ENCODE assay signal across 8 cellular contexts in the genomic region with DNA sequence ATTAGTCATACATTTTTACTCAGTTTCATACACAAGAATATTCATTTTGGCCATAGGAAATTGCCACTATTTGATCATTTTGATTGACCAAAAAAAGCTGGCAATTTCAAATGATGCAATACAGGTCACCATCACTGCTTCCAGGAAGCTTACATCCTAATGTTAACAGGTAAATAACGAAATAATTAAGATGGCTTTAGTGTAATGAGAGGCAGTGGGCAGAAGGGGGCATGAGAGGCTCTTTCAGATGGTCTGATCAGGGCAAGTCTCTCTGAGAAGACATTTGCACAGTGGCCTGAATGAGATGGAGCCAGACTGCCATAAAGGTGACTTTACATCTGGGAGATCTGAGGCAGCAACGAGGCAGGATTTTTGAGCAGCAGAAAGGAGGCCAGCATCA.
DNase-seq lines count a peak whose midpoint lies in the region; ATAC-seq and TF ChIP-seq lines count a peak whose summit lies in the region.

No MANE protein-coding gene starts in this region.

- no TSS peak for BruUV-seq in IMR-90 (replicated peaks; lab: Mats Ljungman, UMichigan)

- H2BK15ac ChIP-seq in IMR-90 (ENCODE audit: low read depth, low read length) = no peak overlapping the region

- intact Hi-C loops in IMR-90 (cut with micrococcal nuclease) (loop anchor here (1.0 to 5.0 kb wide), 3 partner anchors 122 to 262 kb away; a partner anchor contains a TSS), body of pancreas (cut with DNase I) (no loop called here), stomach (cut with DNase I; ENCODE audit: low total_unique reads) (loop anchor here (10.0 kb wide), 2 partner anchors 122 to 262 kb away; no protein-coding TSS in a partner anchor)

- H2AFZ ChIP-seq in GM23338 (no peak overlapping the region), IMR-90 (replicated peaks; ENCODE audit: low read length, poor library complexity) (no peak overlapping the region)

- H4K91ac ChIP-seq in IMR-90 (ENCODE audit: insufficient read depth, low read depth, low read length) = no peak overlapping the region

- no peaks in the 10 kb centered on the region for H3K9me2 ChIP-seq in GM23338 (ENCODE audit: insufficient read depth)

- no peak overlapping the region for H3K4me3 ChIP-seq in GM23338
- H3K4me3 ChIP-seq in IMR-90 (ENCODE audit: insufficient read depth, low read depth, low read length) = no peak overlapping the region
- no peak overlapping the region for H3K4me3 ChIP-seq in Peyer's patch
- H3K4me3 ChIP-seq in body of pancreas = no peak overlapping the region
- no peak overlapping the region for H3K4me3 ChIP-seq in kidney epithelial cell (ENCODE audit: low read depth, low read length)
- no peak overlapping the region for H3K4me3 ChIP-seq in stomach

- no peaks in the 10 kb centered on the region for H3K79me2 ChIP-seq in GM23338 (replicated peaks; ENCODE audit: insufficient read depth)

- H3K9me3 Mint-ChIP-seq in GM23338 = no peaks in the 10 kb centered on the region

- no peaks in the 10 kb centered on the region for H3K36me3 Mint-ChIP-seq in GM23338 (ENCODE audit: low read depth)

- H3K36me3 ChIP-seq in GM23338 (ENCODE audit: insufficient read depth) (no peaks in the 10 kb centered on the region), IMR-90 (ENCODE audit: control insufficient read depth, insufficient read depth, low read length) (no peaks in the 10 kb centered on the region), Peyer's patch (no peaks in the 10 kb centered on the region), body of pancreas (replicated peaks in 1 of 2; ENCODE audit: insufficient read depth in 1 of 2, low read depth in 2 of 2) (no peaks in the 10 kb centered on the region), kidney epithelial cell (ENCODE audit: control insufficient read depth, insufficient read depth, low read length) (no peaks in the 10 kb centered on the region), stomach (no peaks in the 10 kb centered on the region)

- POLR2A ChIA-PET in IMR-90 (lab: Charles Lee; ENCODE audit: unreplicated experiment) = no interaction called here

- H4K5ac ChIP-seq in IMR-90 (ENCODE audit: low read depth, low read length) = no peak overlapping the region

- H3K9me1 ChIP-seq in IMR-90 (ENCODE audit: insufficient read depth, low read length) = no peaks in the 10 kb centered on the region; the same call in 1 of the 2 replicates

- H3K56ac ChIP-seq in IMR-90 (ENCODE audit: extremely low read depth, insufficient read depth, low read length) = no peak overlapping the region

- no peak overlapping the region for H2BK120ac ChIP-seq in IMR-90 (ENCODE audit: low read depth, low read length)

- TF ChIP-seq RAD21 in IMR-90 (IDR thresholded peaks at IDR 0.05; ENCODE audit: low read length) = peak; percentile 61

- no peak overlapping the region for H2BK20ac ChIP-seq in IMR-90 (ENCODE audit: low read depth, low read length)

- H3K27me3 ChIP-seq in GM23338 (ENCODE audit: insufficient read depth) (no peaks in the 10 kb centered on the region), IMR-90 (ENCODE audit: control insufficient read depth, insufficient read depth, low read length) (no peaks in the 10 kb centered on the region), Peyer's patch (no peaks in the 10 kb centered on the region), body of pancreas (no peaks in the 10 kb centered on the region), kidney epithelial cell (ENCODE audit: control insufficient read depth, insufficient read depth, low read length) (no peaks in the 10 kb centered on the region), stomach (no peaks in the 10 kb centered on the region)

- H3K18ac ChIP-seq in IMR-90 (ENCODE audit: low read depth, low read length) = no peak overlapping the region

- H3F3A ChIP-seq in GM23338 (replicated peaks; ENCODE audit: low read depth) = no peaks in the 10 kb centered on the region

- H2AK9ac ChIP-seq in IMR-90 (replicated peaks; ENCODE audit: low read depth, low read length, poor library complexity) = no peak overlapping the region

- no peaks in the 10 kb centered on the region for H3K27me3 Mint-ChIP-seq in GM23338 (ENCODE audit: insufficient read depth, low read depth, poor library complexity)

- H3K27ac ChIP-seq in GM23338 (ENCODE audit: low read depth) (no peak overlapping the region), IMR-90 (ENCODE audit: insufficient read depth, low read length) (no peak overlapping the region), Peyer's patch (no peak overlapping the region), body of pancreas (no peak overlapping the region), stomach (no peak overlapping the region)

- H3K23ac ChIP-seq in IMR-90 (ENCODE audit: low read depth, low read length) = no peak overlapping the region

- 20% methylated on average over 1 of the region's 2 CpGs; no CpG with 5 or more reads in 1 of the 2 experiments for WGBS in IMR-90 (ENCODE audit: extremely low coverage in 2 of 2, insufficient read length in 1 of 2), 2 experiments
- 6 to 18% methylated on average over 2 of the region's 2 CpGs for WGBS in body of pancreas, 2 donors
- 13 to 26% (median 16%) methylated on average over 2 of the region's 2 CpGs for WGBS in stomach, 5 donors

- no peak overlapping the region for H4K8ac ChIP-seq in IMR-90 (ENCODE audit: low read depth in 2 of 2, low read length in 2 of 2)

- DNase-seq in NK-92 treated with Interleukin-12 subunit alpha and Interleukin-12 subunit beta, amount 100 ng/mL, for 24 hours (lab: John Stamatoyannopoulos, UW) = peak; percentile 2
- DNase-seq in NK-92 (lab: John Stamatoyannopoulos, UW; ENCODE audit: unreplicated experiment) (no peak), GM23338 (ENCODE audit: low spot score) (peak; percentile 79), IMR-90 (peak; percentile 52), Peyer's patch (peak in 1 of 3 donors; percentile 76), body of pancreas (peak; percentile 36 to 56 (median 52)), kidney epithelial cell (ENCODE audit: low read depth) (peak; percentile 9), stomach (peak; percentile 56)

- no peak overlapping the region for H3K9ac ChIP-seq in IMR-90 (ENCODE audit: low read depth, low read length)

- H3K4me3 Mint-ChIP-seq in GM23338 = no peak overlapping the region

- H3K4me1 Mint-ChIP-seq in GM23338 = peaks cover 5% of the 10 kb centered on the region; the same call in 2 of the 3 replicates

- TF ChIP-seq POLR2A in IMR-90 (IDR thresholded peaks at IDR 0.05; ENCODE audit: low read depth, low read length) (no peak), Peyer's patch (IDR thresholded peaks at IDR 0.05) (no peak), body of pancreas (IDR thresholded peaks at IDR 0.05) (no peak), stomach (IDR thresholded peaks at IDR 0.05) (no peak)

- peak overlapping the region; percentile 19; the same call in 1 of the 2 replicates for H3K27ac Mint-ChIP-seq in GM23338

- peak; percentile 95 for ATAC-seq in GM23338
- peak; percentile 72 for ATAC-seq in IMR-90 (ENCODE audit: low read depth)
- peak; percentile 84 for ATAC-seq in body of pancreas

- H3K9me3 ChIP-seq in IMR-90 (ENCODE audit: control insufficient read depth, insufficient read depth, low read length) (no peaks in the 10 kb centered on the region), Peyer's patch (no peaks in the 10 kb centered on the region), body of pancreas (no peaks in the 10 kb centered on the region), stomach (no peaks in the 10 kb centered on the region)

- CTCF ChIA-PET in IMR-90 (lab: Yijun Ruan, JAX) = interaction anchor here (0.6 to 0.8 kb wide), 3 partner anchors 115 to 167 kb away, joined by 3 to 4 read pairs (median 3); no protein-coding TSS in a partner anchor

- TF ChIP-seq CTCF in GM23338 (conservative IDR thresholded peaks at IDR 0.05; ENCODE audit: low read depth in 2 of 2) = peak; percentile 66 to 78
- TF ChIP-seq CTCF in IMR-90 (conservative IDR thresholded peaks at IDR 0.05; ENCODE audit: low read depth, low read length) = peak; percentile 62
- peak in 5 of 6 experiments; percentile 6 to 90 (median 76) for TF ChIP-seq CTCF in Peyer's patch (IDR thresholded peaks at IDR 0.05)
- peak; percentile 37 to 70 (median 51) for TF ChIP-seq CTCF in body of pancreas (IDR thresholded peaks at IDR 0.05)
- peak; percentile 52 for TF ChIP-seq CTCF in kidney epithelial cell (IDR thresholded peaks at IDR 0.05; ENCODE audit: insufficient read depth, low read length, poor library complexity, severe bottlenecking)
- TF ChIP-seq CTCF in stomach (IDR thresholded peaks at IDR 0.05) = peak in 5 of 7 experiments; percentile 36 to 77 (median 51)

- no peak overlapping the region for H3K14ac ChIP-seq in IMR-90 (replicated peaks; ENCODE audit: low read depth, low read length)

- H3K4me2 ChIP-seq in GM23338 (no peak overlapping the region), IMR-90 (ENCODE audit: low read depth, low read length) (no peak overlapping the region)

- no peak overlapping the region for H3K4ac ChIP-seq in IMR-90 (ENCODE audit: low read depth, low read length)

- in situ Hi-C loops in IMR-90 (cut with MboI; ENCODE audit: low sequenced_read_pairs) = loop anchor here (5.0 to 10.0 kb wide), 3 partner anchors 118 to 265 kb away; no protein-coding TSS in a partner anchor

- no peak overlapping the region for H2AK5ac ChIP-seq in IMR-90 (ENCODE audit: low read depth, low read length)

- H4K20me1 ChIP-seq in GM23338 (replicated peaks; ENCODE audit: insufficient read depth) = no peaks in the 10 kb centered on the region
- H4K20me1 ChIP-seq in IMR-90 (ENCODE audit: insufficient read depth, low read length) = no peaks in the 10 kb centered on the region

- dilution Hi-C loops in IMR-90 (cut with HindIII; ENCODE audit: low sequenced_read_pairs, unreplicated experiment) = no loop called here

- H3K79me1 ChIP-seq in IMR-90 (ENCODE audit: low read depth in 1 of 2, low read length in 2 of 2) = no peaks in the 10 kb centered on the region

- no peaks in the 10 kb centered on the region for H3K4me1 ChIP-seq in GM23338 (ENCODE audit: insufficient read depth)
- H3K4me1 ChIP-seq in IMR-90 (ENCODE audit: control insufficient read depth, insufficient read depth, low read length) = no peaks in the 10 kb centered on the region
- H3K4me1 ChIP-seq in Peyer's patch = peaks cover 0 to 5% (median 0%) of the 10 kb centered on the region in 4 donors
- H3K4me1 ChIP-seq in body of pancreas = peaks cover 3% of the 10 kb centered on the region
- H3K4me1 ChIP-seq in stomach = peaks cover 0 to 11% (median 5%) of the 10 kb centered on the region in 4 donors

- no peak for TF ChIP-seq EP300 in stomach (IDR thresholded peaks at IDR 0.05)

- H2BK5ac ChIP-seq in IMR-90 (ENCODE audit: low read depth, low read length, poor library complexity, severe bottlenecking) = no peak overlapping the region

TF ChIP-seq in IMR-90, 13 proteins besides CTCF, POLR2A, EP300 and RAD21:
- no peak for TF ChIP-seq BHLHE40 (IDR thresholded peaks at IDR 0.05; ENCODE audit: low read depth, low read length)
- TF ChIP-seq CHD1 (IDR thresholded peaks at IDR 0.05; ENCODE audit: low read depth, low read length) = no peak
- TF ChIP-seq CEBPB (IDR thresholded peaks at IDR 0.05; ENCODE audit: low read depth, low read length) = peak; percentile 43; the same call in 1 of the 2 replicates
- TF ChIP-seq FOS (IDR thresholded peaks at IDR 0.05; ENCODE audit: low read depth, low read length) = no peak
- TF ChIP-seq SMC3 (IDR thresholded peaks at IDR 0.05; ENCODE audit: low read depth, low read length) = peak; percentile 65
- no peak for TF ChIP-seq MAZ (IDR thresholded peaks at IDR 0.05; ENCODE audit: borderline replicate concordance, low read depth, low read length)
- no peak for TF ChIP-seq MXI1 (IDR thresholded peaks at IDR 0.05; ENCODE audit: borderline replicate concordance, low read depth, low read length)
